15 cellular contexts compared by ENCODE assay signal in genomic region chr1:244211559-244211944, GRCh38.
A peak's percentile ranks its signal among the peaks of the same experiment; 100 is the strongest.
DNase-seq lines count a peak whose midpoint lies in the region; ATAC-seq and TF ChIP-seq lines count a peak whose summit lies in the region.
"Had no signal": no experiment of that assay in that cellular context is flagged by ENCODE, and none has a peak within 500 bp of the region (broad histone marks: within the 10 kb centered on the region; RNA-seq: fewer than 3 reads in every experiment).

No MANE protein-coding gene starts in this region.

- in situ Hi-C loops in GM13976 (cut with MboI; ENCODE audit: low sequenced_read_pairs, unreplicated experiment), result no loop called here

- peaks cover 13% of the 10 kb centered on the region for H3K4me1 ChIP-seq in adipocyte (ENCODE audit: control insufficient read depth, insufficient read depth, low read length)

- H3K27me3 ChIP-seq in adipocyte (replicated peaks; ENCODE audit: control insufficient read depth, insufficient read depth, low read length), result no peaks in the 10 kb centered on the region
- H3K27me3 ChIP-seq: cardiac muscle cell, SJSA1, stomach had no signal

- peak; percentile 79 for DNase-seq in GM03348 (ENCODE audit: low spot score)
- peak; percentile 43 for DNase-seq in adipocyte (ENCODE audit: low read depth)
- peak; percentile 13 for DNase-seq in fibroblast of the conjunctiva (ENCODE audit: low read depth)
- DNase-seq in sciatic nerve (ENCODE audit: low spot score), result no peak
- DNase-seq in GM13976 (ENCODE audit: low spot score), result no peak
- no peak for DNase-seq in activated T-cell treated with anti-CD3 and anti-CD28 coated beads, Interleukin-2, amount 50 U/mL, for 1 hour
- DNase-seq: activated naive CD4-positive, alpha-beta T cell treated with anti-CD3 and anti-CD28 coated beads, Interleukin-2, amount 10 ng/mL, durations not matched to agents 7 days and 5 days; immature natural killer cell; NCI-H2081; NCI-H524 treated with DMSO at 0.1 percent for 48 hours; stomach had no signal

- no peak overlapping the region for H3K9ac ChIP-seq in adipocyte (ENCODE audit: low read length)

- no peaks in the 10 kb centered on the region for H3K36me3 ChIP-seq in adipocyte (ENCODE audit: control insufficient read depth, insufficient read depth, low read length, severe bottlenecking)
- H3K36me3 ChIP-seq: cardiac muscle cell, SJSA1, stomach had no signal

- intact Hi-C loops in sciatic nerve (cut with DNase I), result no loop called here

- no peak for TF ChIP-seq CTCF in GM13976 (IDR thresholded peaks at IDR 0.05; ENCODE audit: borderline replicate concordance, control extremely low read depth, extremely low read depth, insufficient read depth, missing control alignments)

- ATAC-seq in sciatic nerve (peak; percentile 65), GM21786 (IDR thresholded peaks at IDR 0.05; ENCODE audit: unreplicated experiment) (no peak), GM21619 (IDR thresholded peaks at IDR 0.05; ENCODE audit: unreplicated experiment) (no peak)

- no peak overlapping the region for H3K4me3 ChIP-seq in adipocyte (ENCODE audit: low read length)
- H3K4me3 ChIP-seq: cardiac muscle cell, SJSA1, stomach had no signal

- no peaks in the 10 kb centered on the region for H3K9me3 ChIP-seq in adipocyte (ENCODE audit: control insufficient read depth, low read length)
- H3K9me3 ChIP-seq: SJSA1, stomach had no signal

Comparison
In these comparisons a context has a peak if more than half of its experiments do, and no peak if none do; other contexts are left out.
1. DNase-seq: peak in GM03348 (single experiment), adipocyte (single experiment) and fibroblast of the conjunctiva (single experiment); none in sciatic nerve (single experiment), GM13976 (single experiment) and activated T-cell treated with anti-CD3 and anti-CD28 coated beads, Interleukin-2, amount 50 U/mL, for 1 hour (single experiment).